In the genomic region with DNA sequence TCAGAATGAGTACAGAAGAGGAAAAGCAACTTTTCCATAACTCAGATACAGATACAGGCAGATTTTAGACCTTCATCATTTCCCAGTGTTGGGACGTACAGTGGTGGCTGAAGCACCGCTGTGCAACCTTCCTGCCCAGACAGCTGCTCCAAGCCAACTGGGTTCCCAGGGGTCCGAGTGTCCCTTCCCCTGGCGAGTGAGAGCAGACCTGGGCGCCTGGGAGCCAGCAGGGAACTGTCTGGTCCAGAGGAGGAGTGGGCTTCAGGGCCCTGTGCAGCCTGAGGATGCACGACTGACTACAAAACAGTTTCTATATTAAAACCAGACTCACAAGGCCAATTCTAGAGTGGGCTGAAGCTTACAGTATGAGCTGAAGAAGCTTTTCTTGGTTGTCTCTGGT, we compare ENCODE assay signal across 3 cellular contexts. TPM values are rescaled to one million over a fixed set of nuclear protein-coding genes. Genes with fewer than 3 reads are reported as not detected.
"Had no signal": no experiment of that assay in that cellular context is flagged by ENCODE, and none has a peak within 500 bp of the region (broad histone marks: within the 10 kb centered on the region; RNA-seq: fewer than 3 reads in every experiment).

No MANE protein-coding gene starts in this region.

- DNase-seq: GDM1, GF-D8 had no signal

- H3K4me3 ChIP-seq: GM12878 had no signal

- ATAC-seq: GM12878 had no signal

RNA-seq across cellular contexts. Expression of gene OR6B2, which starts 11.1 kb away (rescaled TPM):
- polyA plus RNA-seq: GM12878 had no signal

RNA-seq across cellular contexts. Expression of gene OR6B3, which starts 12.0 kb away (rescaled TPM):
- polyA plus RNA-seq: GM12878 had no signal
